8 cellular contexts compared by ENCODE assay signal in genomic region chr17:8079291-8080207, GRCh38. TPM values are rescaled to one million over a fixed set of nuclear protein-coding genes. Genes with fewer than 3 reads are reported as not detected.
DNase-seq lines count a peak whose midpoint lies in the region; ATAC-seq, FAIRE-seq and TF ChIP-seq lines count a peak whose summit lies in the region.

No MANE protein-coding gene starts in this region.

- TF ChIP-seq EP300 in A549 (IDR thresholded peaks at IDR 0.05) (no peak), SK-N-SH (IDR thresholded peaks at IDR 0.05; ENCODE audit: borderline replicate concordance in 1 of 2, low read depth in 1 of 2, low read length in 1 of 2) (no peak)

- peaks cover 33% of the 10 kb centered on the region for H3K27me3 ChIP-seq in SK-N-SH (ENCODE audit: insufficient read depth)
- H3K27me3 ChIP-seq in pancreas, result peaks cover 0 to 15% (median 1%) of the 10 kb centered on the region in 4 donors
- peaks cover 3 to 90% of the 10 kb centered on the region in 2 donors for H3K27me3 ChIP-seq in tibial artery

- H3K36me3 ChIP-seq in SK-N-SH (replicated peaks in 1 of 2; ENCODE audit: control insufficient read depth in 1 of 2, insufficient read depth in 2 of 2, low read length in 1 of 2), result no peaks in the 10 kb centered on the region
- H3K36me3 ChIP-seq in pancreas, result no peaks in the 10 kb centered on the region
- H3K36me3 ChIP-seq in tibial artery, result no peaks in the 10 kb centered on the region

- peak; percentile 92 for TF ChIP-seq CTCF in A549 (IDR thresholded peaks at IDR 0.05)
- peak; percentile 79 for TF ChIP-seq CTCF in SK-N-SH (IDR thresholded peaks at IDR 0.05)
- peak; percentile 81 to 90 (median 86) for TF ChIP-seq CTCF in pancreas (IDR thresholded peaks at IDR 0.05)
- TF ChIP-seq CTCF in tibial artery (IDR thresholded peaks at IDR 0.05), result peak; percentile 78 to 95

- H4K20me1 ChIP-seq in SK-N-SH (ENCODE audit: insufficient read depth), result no peaks in the 10 kb centered on the region

- peak overlapping the region; percentile 74 for H2AFZ ChIP-seq in SK-N-SH (ENCODE audit: low read depth)

- H3K4me3 ChIP-seq in A549, result peak overlapping the region; percentile 58
- H3K4me3 ChIP-seq in SK-N-SH (ENCODE audit: low read depth in 2 of 2, low read length in 1 of 2), result peak overlapping the region; percentile 49 to 63
- peak overlapping the region in 2 of 4 donors; percentile 35 to 43 for H3K4me3 ChIP-seq in pancreas
- H3K4me3 ChIP-seq in tibial artery, result peak overlapping the region; percentile 35 to 47

- no peaks in the 10 kb centered on the region for H3F3A ChIP-seq in SK-N-SH (replicated peaks; ENCODE audit: insufficient read depth)

- peak overlapping the region; percentile 43; the same call in 1 of the 2 replicates for H3K9ac ChIP-seq in SK-N-SH

- TF ChIP-seq POLR2A in A549 (IDR thresholded peaks at IDR 0.05; ENCODE audit: low read length), result peak; percentile 54

- H3K4me2 ChIP-seq in A549 (peak overlapping the region; percentile 85), SK-N-SH (peak overlapping the region; percentile 91)

- H3K27ac ChIP-seq in A549 (peak overlapping the region; percentile 70 to 89), SK-N-SH (ENCODE audit: low read depth in 2 of 2, low read length in 1 of 2) (peak overlapping the region in 1 of 2 experiments; percentile 58; a peak in 1 of 4 replicates), pancreas (no peak overlapping the region), tibial artery (no peak overlapping the region)

- H3K9me3 ChIP-seq in A549, result no peaks in the 10 kb centered on the region
- H3K9me3 ChIP-seq in SK-N-SH, result no peaks in the 10 kb centered on the region
- no peaks in the 10 kb centered on the region for H3K9me3 ChIP-seq in pancreas
- H3K9me3 ChIP-seq in tibial artery, result no peaks in the 10 kb centered on the region

- FAIRE-seq in A549 (lab: Jason Lieb, UNC) (peak; percentile 67), pancreas (lab: Jason Lieb, UNC) (no peak)

- ATAC-seq in A549, result peak; percentile 87 to 92
- ATAC-seq in GM18867 (IDR thresholded peaks at IDR 0.05; ENCODE audit: unreplicated experiment), result peak; percentile 68
- ATAC-seq in Right ventricle myocardium superior (ENCODE audit: poor library complexity), result peak; percentile 96
- ATAC-seq in pancreas, result peak; percentile 88 to 94 (median 94)

- H3K9me2 ChIP-seq in SK-N-SH, result no peaks in the 10 kb centered on the region

- H3K4me1 ChIP-seq in A549, result peaks cover 10% of the 10 kb centered on the region
- H3K4me1 ChIP-seq in SK-N-SH (ENCODE audit: control insufficient read depth in 1 of 2, insufficient read depth in 2 of 2, low read depth in 1 of 2, low read length in 1 of 2), result peaks cover 0 to 6% of the 10 kb centered on the region in 2 experiments; a peak in 1 of 4 replicates
- peaks cover 0 to 4% (median 0%) of the 10 kb centered on the region in 3 donors for H3K4me1 ChIP-seq in pancreas
- H3K4me1 ChIP-seq in tibial artery, result peaks cover 4 to 17% (median 13%) of the 10 kb centered on the region in 4 donors

- CTCF ChIA-PET in A549 (lab: Yijun Ruan, JAX) (interaction anchor here (0.6 to 27.4 kb wide), 36 partner anchors 9 to 246 kb away, joined by 3 to 1490 read pairs (median 3); partner anchors contain the start of genes ALOX12B, ALOXE3, HES7 and RNF227), SK-N-SH (lab: Yijun Ruan, JAX) (interaction anchor here (0.6 to 20.8 kb wide), 35 partner anchors 9 to 234 kb away, joined by 3 to 390 read pairs (median 4); partner anchors contain the start of genes ALOX12B and ALOXE3)

- 2% methylated on average over 54 of the region's 87 CpGs for WGBS in A549 (ENCODE audit: missing lambda C conversion rate)
- 0% methylated on average over 31 of the region's 87 CpGs for WGBS in SK-N-SH (ENCODE audit: low lambda C conversion rate)
- 2 to 3% methylated on average over 65 to 87 of the region's 87 CpGs for WGBS in pancreas, 2 donors

- DNase-seq in A549 (ENCODE audit: low read depth in 1 of 2, low spot score in 1 of 2) (peak; percentile 90 to 93), Kasumi-1 (lab: John Stamatoyannopoulos, UW) (peak; percentile 29 to 53), SK-N-SH (peak; percentile 95), Right ventricle myocardium superior (peak; percentile 84), pancreas (peak; percentile 53 to 90 (median 72)), tibial artery (peak; percentile 49 to 80)
- DNase-seq in activated naive CD4-positive, alpha-beta T cell treated with anti-CD3 and anti-CD28 coated beads, Interleukin-2, amount 50 U/mL, for 16 hours, result peak; percentile 85

- TF ChIP-seq RAD21 in A549 (conservative IDR thresholded peaks at IDR 0.05 in 1 of 2, IDR thresholded peaks at IDR 0.05 in 1 of 2) (peak; percentile 69 to 72), SK-N-SH (IDR thresholded peaks at IDR 0.05; ENCODE audit: low read length) (peak; percentile 60)

- H3K79me2 ChIP-seq in SK-N-SH (ENCODE audit: insufficient read depth), result no peaks in the 10 kb centered on the region

- POLR2A ChIA-PET in A549 (lab: Yijun Ruan, JAX), result interaction anchor here (0.6 to 1.3 kb wide), 7 partner anchors 10 to 222 kb away, joined by 3 to 11 read pairs (median 4); partner anchors contain the start of gene NAA38
- POLR2A ChIA-PET in SK-N-SH (lab: Yijun Ruan, JAX), result interaction anchor here (0.7 kb wide), 1 partner anchor 216 kb away, joined by 3 read pairs; no protein-coding TSS in a partner anchor

- intact Hi-C loops in Right ventricle myocardium superior (cut with DNase I) (loop anchor here (10.0 kb wide), 1 partner anchor 215 kb away; the partner anchor contains the start of gene SLC25A35), pancreas (cut with DNase I) (no loop called here), tibial artery (cut with DNase I; ENCODE audit: low total_unique reads) (no loop called here)

TF ChIP-seq in SK-N-SH, 30 proteins besides CTCF, POLR2A, EP300 and RAD21 (continues in another document):
- TF ChIP-seq, protein P1, sequence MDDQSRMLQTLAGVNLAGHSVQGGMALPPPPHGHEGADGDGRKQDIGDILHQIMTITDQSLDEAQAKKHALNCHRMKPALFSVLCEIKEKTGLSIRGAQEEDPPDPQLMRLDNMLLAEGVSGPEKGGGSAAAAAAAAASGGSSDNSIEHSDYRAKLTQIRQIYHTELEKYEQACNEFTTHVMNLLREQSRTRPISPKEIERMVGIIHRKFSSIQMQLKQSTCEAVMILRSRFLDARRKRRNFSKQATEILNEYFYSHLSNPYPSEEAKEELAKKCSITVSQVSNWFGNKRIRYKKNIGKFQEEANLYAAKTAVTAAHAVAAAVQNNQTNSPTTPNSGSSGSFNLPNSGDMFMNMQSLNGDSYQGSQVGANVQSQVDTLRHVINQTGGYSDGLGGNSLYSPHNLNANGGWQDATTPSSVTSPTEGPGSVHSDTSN (IDR thresholded peaks at IDR 0.05), result no peak
- no peak for TF ChIP-seq RXRA (IDR thresholded peaks at IDR 0.05; ENCODE audit: borderline replicate concordance, low read depth)

RNA-seq across cellular contexts. Expression of gene ALOX12B, which starts 8.0 kb away (rescaled TPM):
- 0.63 and 1.0 TPM in 2 replicates for polyA plus RNA-seq in A549 (2011; rRNA removed)
- 0.59 and 0.84 TPM in 2 replicates for polyA plus RNA-seq in A549 (2012; cell fraction: cytosol; rRNA removed)
- 0.73 and 1.0 TPM in 2 replicates for polyA plus RNA-seq in A549 (2012; cell fraction: nucleus; rRNA removed)
- polyA plus RNA-seq in A549 (2017; fragmentation: RNase III; extraction: RNeasy Plus Mini Kit Qiagen cat#74134 plus additional on column Dnase treatment), result 1.0 to 1.5 TPM (median 1.3 TPM) in 3 replicates
- polyA minus RNA-seq in A549 (2011; rRNA and poly(A)+ RNA removed), result 0.87 and 3.0 TPM in 2 replicates
- polyA plus RNA-seq in SK-N-SH (2012; rRNA removed), result 0.20 TPM in 1 of 2 replicates, not detected in the other
- polyA plus RNA-seq in SK-N-SH (2012; cell fraction: cytosol; rRNA removed), result 0.03 and 0.16 TPM in 2 replicates
- polyA plus RNA-seq in SK-N-SH (2012; cell fraction: nucleus; rRNA removed), result 0.36 TPM in 1 of 2 replicates, not detected in the other
- not detected for total RNA-seq in Right ventricle myocardium superior
- total RNA-seq in pancreas, result under 1 TPM in 1 of 6 donors, not detected in 5; 0.31 TPM
- under 1 TPM in 1 of 2 donors, not detected in 1; 0.16 TPM for polyA plus RNA-seq in pancreas

RNA-seq across cellular contexts. Expression of gene ALOXE3, which starts 38.8 kb away (rescaled TPM):
- polyA plus RNA-seq in A549 (2011; rRNA removed), result 0.35 and 0.58 TPM in 2 replicates
- polyA plus RNA-seq in A549 (2012; cell fraction: cytosol; rRNA removed), result 0.50 and 0.57 TPM in 2 replicates
- polyA plus RNA-seq in A549 (2012; cell fraction: nucleus; rRNA removed), result 1.5 TPM in 2 replicates
- 0.40 to 0.51 TPM (median 0.46 TPM) in 3 replicates for polyA plus RNA-seq in A549 (2017; fragmentation: RNase III; extraction: RNeasy Plus Mini Kit Qiagen cat#74134 plus additional on column Dnase treatment)
- 0.63 and 0.74 TPM in 2 replicates for polyA minus RNA-seq in A549 (2011; rRNA and poly(A)+ RNA removed)
- polyA plus RNA-seq in SK-N-SH (2012; rRNA removed), result 0.13 and 0.46 TPM in 2 replicates
- polyA plus RNA-seq in SK-N-SH (2012; cell fraction: cytosol; rRNA removed), result 0.15 and 0.18 TPM in 2 replicates
- polyA plus RNA-seq in SK-N-SH (2012; cell fraction: nucleus; rRNA removed), result 0.56 and 0.58 TPM in 2 replicates
- total RNA-seq in Right ventricle myocardium superior, result not detected
- total RNA-seq in pancreas, result not detected
- under 1 TPM in 1 of 2 donors, not detected in 1; 0.35 TPM for polyA plus RNA-seq in pancreas

RNA-seq across cellular contexts. Expression of gene ALOX15B, which starts 40.7 kb away (rescaled TPM):
- not detected in 2 replicates for polyA plus RNA-seq in A549 (2011; rRNA removed)
- 0.03 TPM in 1 of 2 replicates, not detected in the other for polyA plus RNA-seq in A549 (2012; cell fraction: cytosol; rRNA removed)
- polyA plus RNA-seq in A549 (2012; cell fraction: nucleus; rRNA removed), result 0.02 and 0.05 TPM in 2 replicates
- polyA plus RNA-seq in A549 (2017; fragmentation: RNase III; extraction: RNeasy Plus Mini Kit Qiagen cat#74134 plus additional on column Dnase treatment), result not detected in 3 replicates
- not detected in 2 replicates for polyA minus RNA-seq in A549 (2011; rRNA and poly(A)+ RNA removed)
- not detected in 2 replicates for polyA plus RNA-seq in SK-N-SH (2012; rRNA removed)
- polyA plus RNA-seq in SK-N-SH (2012; cell fraction: cytosol; rRNA removed), result not detected in 2 replicates
- 0.01 TPM in 1 of 2 replicates, not detected in the other for polyA plus RNA-seq in SK-N-SH (2012; cell fraction: nucleus; rRNA removed)
- total RNA-seq in Right ventricle myocardium superior, result not detected
- total RNA-seq in pancreas, result 1 to 10 TPM in 1 of 6 donors, under 1 TPM in 4, not detected in 1; 0.09 to 4.7 (median 0.37) TPM
- under 1 TPM; 0.05 to 0.19 TPM for polyA plus RNA-seq in pancreas

RNA-seq across cellular contexts. Expression of gene HES7, which starts 44.4 kb away (rescaled TPM):
- polyA plus RNA-seq in A549 (2011; rRNA removed) (0.56 and 0.58 TPM in 2 replicates), A549 (2017; fragmentation: RNase III; extraction: RNeasy Plus Mini Kit Qiagen cat#74134 plus additional on column Dnase treatment) (0.67 to 1.4 TPM (median 0.72 TPM) in 3 replicates), SK-N-SH (2012; rRNA removed) (0.71 and 1.2 TPM in 2 replicates), pancreas (under 1 TPM; 0.08 to 0.16 TPM)
- polyA plus RNA-seq in A549 (2012; cell fraction: cytosol; rRNA removed), result 1.9 and 2.5 TPM in 2 replicates
- polyA plus RNA-seq in A549 (2012; cell fraction: nucleus; rRNA removed), result 5.0 and 10.2 TPM in 2 replicates
- polyA minus RNA-seq in A549 (2011; rRNA and poly(A)+ RNA removed), result 0.24 and 0.50 TPM in 2 replicates
- 0.42 and 0.67 TPM in 2 replicates for polyA plus RNA-seq in SK-N-SH (2012; cell fraction: cytosol; rRNA removed)
- 7.3 and 13.8 TPM in 2 replicates for polyA plus RNA-seq in SK-N-SH (2012; cell fraction: nucleus; rRNA removed)
- total RNA-seq in Right ventricle myocardium superior (0.13 TPM), pancreas (not detected)

Comparison
In these comparisons a context has a peak if more than half of its experiments do, and no peak if none do; other contexts are left out.
1. DNase-seq: peak in every context shown above with its lines; median percentile 95 in SK-N-SH; 92 in A549; 85 in activated naive CD4-positive, alpha-beta T cell treated with anti-CD3 and anti-CD28 coated beads, Interleukin-2, amount 50 U/mL, for 16 hours; 84 in Right ventricle myocardium superior; 72 in pancreas; 64 in tibial artery; 41 in Kasumi-1.
2. H3K27ac ChIP-seq: peak in A549 (2 of 2); none in pancreas (0 of 4) and tibial artery (0 of 2).
3. Of the 12 proteins assayed by ChIP-seq in both A549 and SK-N-SH: peak only in A549: none; only in SK-N-SH: CHD2 and RCOR1; in both: CTCF, MAX, RAD21 and SMC3; in neither: 6.
4. Peak in every context shown above with its lines, with median percentiles within 50 percentile points of each other: ATAC-seq and CTCF ChIP-seq.